ENCODE assay signal across 10 cellular contexts in the genomic region with DNA sequence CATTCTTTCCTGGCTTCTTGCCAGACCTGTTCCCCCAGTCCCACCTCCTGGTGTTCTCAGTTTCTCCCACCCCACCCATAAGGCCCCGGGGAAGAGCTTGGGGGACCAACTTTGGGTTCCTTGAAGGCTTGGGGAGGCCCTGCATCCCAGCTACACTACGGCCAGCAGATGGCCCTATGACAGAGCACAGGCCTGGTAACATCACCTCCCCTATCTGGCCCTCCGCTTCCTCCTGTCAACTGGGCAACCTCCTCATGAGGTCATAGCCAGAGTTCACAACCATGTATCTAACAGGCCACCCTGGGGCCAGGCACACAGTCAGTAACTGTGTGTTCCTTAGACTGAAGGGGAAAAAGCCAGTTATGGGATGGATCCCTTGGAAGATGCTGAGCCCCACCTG. TPM values are rescaled to one million over a fixed set of nuclear protein-coding genes. Genes with fewer than 3 reads are reported as not detected.
DNase-seq lines count a peak whose midpoint lies in the region; ATAC-seq and TF ChIP-seq lines count a peak whose summit lies in the region.
"Had no signal": no experiment of that assay in that cellular context is flagged by ENCODE, and none has a peak within 500 bp of the region (broad histone marks: within the 10 kb centered on the region; RNA-seq: fewer than 3 reads in every experiment).

No MANE protein-coding gene starts in this region.

- WGBS in testis, 2 donors: 51 to 61% methylated on average over 3 of the region's 3 CpGs
- 70 to 100% methylated on average over 1 to 3 of the region's 3 CpGs for WGBS in esophagus squamous epithelium, 2 donors

- H3K9me3 ChIP-seq in cardiac muscle cell (ENCODE audit: low read depth) (no peaks in the 10 kb centered on the region), testis (no peaks in the 10 kb centered on the region), esophagus squamous epithelium (no peaks in the 10 kb centered on the region)

- TF ChIP-seq POLR2A in testis (IDR thresholded peaks at IDR 0.05) (no peak), esophagus squamous epithelium (IDR thresholded peaks at IDR 0.05) (no peak)

- H3K27me3 ChIP-seq in cardiac muscle cell (no peaks in the 10 kb centered on the region), testis (no peaks in the 10 kb centered on the region), esophagus squamous epithelium (peaks cover 0 to 51% (median 0%) of the 10 kb centered on the region in 4 donors)

- no peak overlapping the region for H3K27ac ChIP-seq in cardiac muscle cell
- no peak overlapping the region for H3K27ac ChIP-seq in testis
- no peak overlapping the region for H3K27ac ChIP-seq in esophagus squamous epithelium

- ATAC-seq in Right ventricle myocardium inferior: no peak

- H3K4me1 ChIP-seq in cardiac muscle cell (ENCODE audit: low read depth): no peaks in the 10 kb centered on the region
- peaks cover 10% of the 10 kb centered on the region for H3K4me1 ChIP-seq in testis
- H3K4me1 ChIP-seq in esophagus squamous epithelium: peaks cover 0 to 22% (median 0%) of the 10 kb centered on the region in 3 donors

- intact Hi-C loops in Right ventricle myocardium inferior (cut with DNase I): loop anchor here (1.0 to 5.0 kb wide), 3 partner anchors 42 to 120 kb away; a partner anchor contains a TSS
- intact Hi-C loops in testis (cut with DNase I; ENCODE audit: low total_unique reads): no loop called here
- intact Hi-C loops in esophagus squamous epithelium (cut with DNase I): no loop called here

- H3K36me3 ChIP-seq in cardiac muscle cell (no peaks in the 10 kb centered on the region), testis (ENCODE audit: low read depth, missing control alignments) (no peaks in the 10 kb centered on the region), esophagus squamous epithelium (no peaks in the 10 kb centered on the region)

- peak in 1 of 2 donors; percentile 36 for DNase-seq in cardiac muscle cell (ENCODE audit: low read depth in 1 of 2, low spot score in 1 of 2)
- no peak for DNase-seq in Right ventricle myocardium inferior (ENCODE audit: missing footprints)
- peak; percentile 59 for DNase-seq in RPMI8226
- DNase-seq in epithelial cell of proximal tubule (ENCODE audit: low read depth): no peak
- peak; percentile 53 for DNase-seq in testis
- no peak for DNase-seq in stimulated activated CD4-positive, alpha-beta T cell treated with anti-CD3 and anti-CD28 coated beads, Interleukin-15, amount 100 ng/mL, for 24 hours
- DNase-seq in esophagus squamous epithelium (lab: John Stamatoyannopoulos, UW): no peak
- DNase-seq in superior temporal gyrus (ENCODE audit: extremely low spot score): no peak
- DNase-seq: activated CD4-positive, alpha-beta memory T cell treated with anti-CD3 and anti-CD28 coated beads for 36 hours; aorta had no signal

- peak; percentile 47 for TF ChIP-seq CTCF in cardiac muscle cell (IDR thresholded peaks at IDR 0.05; ENCODE audit: low read depth, low read length)
- TF ChIP-seq CTCF in epithelial cell of proximal tubule (conservative IDR thresholded peaks at IDR 0.05; ENCODE audit: low read depth, low read length): peak; percentile 43
- TF ChIP-seq CTCF in testis (IDR thresholded peaks at IDR 0.05): no peak
- no peak for TF ChIP-seq CTCF in esophagus squamous epithelium (IDR thresholded peaks at IDR 0.05)

- H3K4me3 ChIP-seq in cardiac muscle cell (no peak overlapping the region), epithelial cell of proximal tubule (ENCODE audit: low read depth, low read length) (no peak overlapping the region), testis (no peak overlapping the region), esophagus squamous epithelium (no peak overlapping the region)

RNA-seq across cellular contexts. Expression of a gene that starts 31.4 kb away (rescaled TPM):
- total RNA-seq in cardiac muscle cell: 2.5 and 4.9 TPM in 2 replicates
- 3.9 and 4.9 TPM in 2 replicates for polyA plus RNA-seq in cardiac muscle cell
- total RNA-seq in Right ventricle myocardium inferior: 0.51 TPM
- total RNA-seq in epithelial cell of proximal tubule: 0.07 and 0.17 TPM in 2 replicates
- 10 to 100 TPM; 18.6 to 30.2 TPM for total RNA-seq in testis
- polyA plus RNA-seq in testis (ENCODE audit: insufficient read depth, low read depth, low replicate concordance): 21.7 TPM
- 1 to 10 TPM in 1 of 4 donors, under 1 TPM in 2, not detected in 1; 0.18 to 1.7 (median 0.30) TPM for total RNA-seq in esophagus squamous epithelium

RNA-seq across cellular contexts. Expression of a gene that starts 43.7 kb away (rescaled TPM):
- total RNA-seq in cardiac muscle cell (247 and 279 TPM in 2 replicates), Right ventricle myocardium inferior (183 TPM), epithelial cell of proximal tubule (81.2 and 101 TPM in 2 replicates), testis (100 to 1,000 TPM; 213 to 253 TPM), esophagus squamous epithelium (10 to 100 TPM; 55.8 to 58.9 (median 56.9) TPM)
- polyA plus RNA-seq in cardiac muscle cell (257 and 321 TPM in 2 replicates), testis (ENCODE audit: insufficient read depth, low read depth, low replicate concordance) (172 TPM)

RNA-seq across cellular contexts. Expression of a gene that starts 52.2 kb away (rescaled TPM):
- 48.1 and 49.5 TPM in 2 replicates for total RNA-seq in cardiac muscle cell
- polyA plus RNA-seq in cardiac muscle cell: 44.8 and 49.7 TPM in 2 replicates
- total RNA-seq in Right ventricle myocardium inferior: 18.8 TPM
- total RNA-seq in epithelial cell of proximal tubule: 35.3 and 57.5 TPM in 2 replicates
- total RNA-seq in testis: 10 to 100 TPM; 42.9 to 43.1 TPM
- 26.0 TPM for polyA plus RNA-seq in testis (ENCODE audit: insufficient read depth, low read depth, low replicate concordance)
- 10 to 100 TPM; 31.8 to 45.4 (median 37.9) TPM for total RNA-seq in esophagus squamous epithelium

Comparison
In these comparisons a context has a peak if more than half of its experiments do, and no peak if none do; other contexts are left out.
1. DNase-seq: peak in RPMI8226 (single experiment) and testis (single experiment); none in Right ventricle myocardium inferior (single experiment), epithelial cell of proximal tubule (single experiment), stimulated activated CD4-positive, alpha-beta T cell treated with anti-CD3 and anti-CD28 coated beads, Interleukin-15, amount 100 ng/mL, for 24 hours (single experiment), esophagus squamous epithelium (single experiment) and superior temporal gyrus (single experiment).
2. CTCF ChIP-seq: peak in cardiac muscle cell (single experiment) and epithelial cell of proximal tubule (single experiment); none in testis (0 of 3) and esophagus squamous epithelium (0 of 6).